22 cellular contexts compared by ENCODE assay signal in the genomic region with DNA sequence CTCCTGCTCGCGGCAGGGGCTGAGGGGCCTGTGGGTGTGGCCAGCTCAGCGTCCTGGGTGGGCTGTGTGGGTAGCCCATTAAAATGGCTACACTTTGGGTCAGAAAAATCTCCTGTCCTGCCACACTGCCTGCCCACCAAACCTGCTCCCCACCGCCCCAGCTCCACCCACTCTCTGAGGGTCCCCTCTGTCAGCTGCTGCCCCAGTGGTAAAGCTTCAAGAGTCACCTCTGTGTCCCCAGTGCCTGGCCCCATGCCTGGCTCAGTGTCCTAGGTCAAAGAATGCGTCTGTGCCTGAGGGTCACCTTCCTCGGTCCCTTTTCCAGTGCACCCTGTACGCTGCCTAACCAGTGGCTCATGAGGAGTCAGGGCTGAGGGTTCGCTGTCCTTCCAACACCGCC. TPM values are rescaled to one million over a fixed set of nuclear protein-coding genes. Genes with fewer than 3 reads are reported as not detected.
DNase-seq lines count a peak whose midpoint lies in the region; ATAC-seq, FAIRE-seq and TF ChIP-seq lines count a peak whose summit lies in the region.
"Had no signal": no experiment of that assay in that cellular context is flagged by ENCODE, and none has a peak within 500 bp of the region (broad histone marks: within the 10 kb centered on the region; RNA-seq: fewer than 3 reads in every experiment).

No MANE protein-coding gene starts in this region.

- intact Hi-C loops in Right ventricle myocardium superior (cut with DNase I) (no loop called here), left cardiac atrium (cut with DNase I) (no loop called here), K562 (cut with micrococcal nuclease) (no loop called here), spleen (cut with DNase I; ENCODE audit: low total_unique reads) (no loop called here)

- no peak overlapping the region for H3K4me3 Mint-ChIP-seq in neural crest cell
- no peak overlapping the region for H3K4me3 Mint-ChIP-seq in effector memory CD8-positive, alpha-beta T cell
- H3K4me3 Mint-ChIP-seq: B cell; CD8-positive, alpha-beta T cell; GM23338; HFFc6 had no signal

- 0 out of 3 replicates have a peak, but pooled peaks cover 3% of the 10 kb centered on the region for H3K79me2 ChIP-seq in K562 (ENCODE audit: control insufficient read depth, insufficient read depth, low read length)

- peaks cover 27% of the 10 kb centered on the region for H3K4me1 Mint-ChIP-seq in neural crest cell
- peaks cover 0 to 5% of the 10 kb centered on the region in 2 donors for H3K4me1 Mint-ChIP-seq in effector memory CD8-positive, alpha-beta T cell (ENCODE audit: low read depth in 2 of 2)

- 89% methylated on average over 8 of the region's 9 CpGs for WGBS in K562 (ENCODE audit: insufficient coverage, low coverage, missing lambda C conversion rate)
- 92 to 98% (median 95%) methylated on average over 5 to 9 of the region's 9 CpGs for WGBS in spleen, 5 donors

- peak overlapping the region; percentile 20 for H3K27ac Mint-ChIP-seq in neural crest cell (ENCODE audit: unreplicated experiment)
- H3K27ac Mint-ChIP-seq in effector memory CD8-positive, alpha-beta T cell, result no peak overlapping the region
- H3K27ac Mint-ChIP-seq: B cell; CD8-positive, alpha-beta T cell; GM23338 had no signal

- no peaks in the 10 kb centered on the region for H3K9me3 ChIP-seq in K562 (replicated peaks; ENCODE audit: control insufficient read depth, insufficient read depth, low read depth, low read length)
- H3K9me3 ChIP-seq in spleen, result no peaks in the 10 kb centered on the region
- H3K9me3 ChIP-seq: BLaER1 treated with 17β-estradiol and CSF1 and Interleukin-3, amounts not matched to agents 10 nM and 100 nM had no signal

- TF ChIP-seq POLR2A in K562 (conservative IDR thresholded peaks at IDR 0.05) (no peak), spleen (IDR thresholded peaks at IDR 0.05) (no peak)

- H3K4me3 ChIP-seq in K562 (no peak overlapping the region), spleen (no peak overlapping the region)
- H3K4me3 ChIP-seq: BLaER1 treated with 17β-estradiol and CSF1 and Interleukin-3, amounts not matched to agents 10 nM and 100 nM; GM12878; GM23338 had no signal

- peak; percentile 45 for ATAC-seq in Right ventricle myocardium superior (ENCODE audit: poor library complexity)
- ATAC-seq in left cardiac atrium, result no peak
- no peak for ATAC-seq in K562
- ATAC-seq in effector memory CD8-positive, alpha-beta T cell (replicated peaks), result no peak
- ATAC-seq: CD8-positive, alpha-beta T cell; GM12878; GM23338 had no signal

- H3K27ac ChIP-seq in K562 (ENCODE audit: extremely low read depth, low read depth, low read length) (no peak overlapping the region), spleen (no peak overlapping the region), substantia nigra (ENCODE audit: low read depth, low read length, poor library complexity, severe bottlenecking) (no peak overlapping the region)

- no peak for FAIRE-seq in K562 (lab: Jason Lieb, UNC)
- FAIRE-seq: GM12878, H54, HTR-8/SVneo had no signal

- no peak for TF ChIP-seq RAD21 in K562 (CRISPR knock-in tag; conservative IDR thresholded peaks at IDR 0.05 in 1 of 2, IDR thresholded peaks at IDR 0.05 in 1 of 2)

- TF ChIP-seq CTCF in K562 (IDR thresholded peaks at IDR 0.05 in 2 of 3, conservative IDR thresholded peaks at IDR 0.05 in 1 of 3; ENCODE audit: insufficient read depth in 2 of 3, low read depth in 1 of 3, low read length in 3 of 3) (no peak), neural crest cell (conservative IDR thresholded peaks at IDR 0.05) (no peak), spleen (IDR thresholded peaks at IDR 0.05 in 8 of 11, conservative IDR thresholded peaks at IDR 0.05 in 3 of 11) (no peak)

- POLR2A ChIA-PET in K562 (lab: Yijun Ruan, JAX), result interaction anchor here (0.6 to 1.5 kb wide), 4 partner anchors 12 to 483 kb away, joined by 3 to 4 read pairs (median 4); no protein-coding TSS in a partner anchor

- no peaks in the 10 kb centered on the region for H3K27me3 Mint-ChIP-seq in neural crest cell (ENCODE audit: low read depth)
- no peaks in the 10 kb centered on the region for H3K27me3 Mint-ChIP-seq in effector memory CD8-positive, alpha-beta T cell
- H3K27me3 Mint-ChIP-seq: B cell had no signal

- no TSS peak for BruUV-seq in K562 (replicated peaks; lab: Mats Ljungman, UMichigan)

- 0 out of 2 replicates have a peak, but pooled peaks cover 3% of the 10 kb centered on the region for H4K20me1 ChIP-seq in K562 (replicated peaks; ENCODE audit: control insufficient read depth, insufficient read depth, low read length)

- H3K4me2 ChIP-seq in K562 (ENCODE audit: insufficient read depth, low read length), result no peak overlapping the region
- H3K4me2 ChIP-seq: BLaER1 treated with 17β-estradiol and CSF1 and Interleukin-3, amounts not matched to agents 10 nM and 100 nM; GM23338 had no signal

- no peak overlapping the region for H2AFZ ChIP-seq in K562 (ENCODE audit: low read depth, low read length)
- H2AFZ ChIP-seq: GM23338 had no signal

- DNase-seq in Right ventricle myocardium superior, result no peak
- no peak for DNase-seq in left cardiac atrium
- DNase-seq in K562 (ENCODE audit: extremely low read depth in 1 of 4, low spot score in 3 of 4), result no peak
- DNase-seq in neural crest cell (ENCODE audit: low read depth, low spot score), result no peak
- peak; percentile 63 for DNase-seq in spleen
- DNase-seq in COR-L47 (lab: John Stamatoyannopoulos, UW), result no peak
- no peak for DNase-seq in substantia nigra (lab: John Stamatoyannopoulos, UW)
- no peak for DNase-seq in effector memory CD8-positive, alpha-beta T cell
- DNase-seq: CD8-positive, alpha-beta T cell; DMS 273 treated with DMSO at 0.1 percent for 48 hours; DMS53; DND-41; EL; HCEC 1CT; HFFc6; IMR-90 had no signal

- H3K27me3 ChIP-seq in K562 (ENCODE audit: control insufficient read depth in 2 of 2, insufficient read depth in 2 of 2, low read length in 2 of 2) (no peaks in the 10 kb centered on the region), spleen (replicated peaks in 1 of 7) (no peaks in the 10 kb centered on the region)
- H3K27me3 ChIP-seq: BLaER1 treated with 17β-estradiol and CSF1 and Interleukin-3, amounts not matched to agents 10 nM and 100 nM had no signal

- H3K9me1 ChIP-seq in K562 (ENCODE audit: control insufficient read depth, insufficient read depth, low read length), result peaks cover 11% of the 10 kb centered on the region

- H3K9me3 Mint-ChIP-seq in neural crest cell, result no peaks in the 10 kb centered on the region
- H3K9me3 Mint-ChIP-seq in effector memory CD8-positive, alpha-beta T cell, result no peaks in the 10 kb centered on the region
- H3K9me3 Mint-ChIP-seq: CD8-positive, alpha-beta T cell; GM23338; HFFc6 had no signal

- H3K36me3 ChIP-seq in K562 (ENCODE audit: control insufficient read depth, insufficient read depth, low read length) (peaks cover 95% of the 10 kb centered on the region), spleen (peaks cover 0 to 100% (median 71%) of the 10 kb centered on the region in 6 donors)

- H3K36me3 Mint-ChIP-seq in neural crest cell (ENCODE audit: low read depth), result peaks cover 17% of the 10 kb centered on the region
- H3K36me3 Mint-ChIP-seq in effector memory CD8-positive, alpha-beta T cell (ENCODE audit: insufficient read depth), result peaks cover 26% of the 10 kb centered on the region

- peaks cover 13 to 29% of the 10 kb centered on the region in 2 experiments; a peak in 4 of 5 replicates for H3K4me1 ChIP-seq in K562 (replicated peaks in 1 of 2; ENCODE audit: control insufficient read depth in 2 of 2, insufficient read depth in 2 of 2, low read length in 2 of 2)
- H3K4me1 ChIP-seq in spleen, result peaks cover 0 to 8% (median 0%) of the 10 kb centered on the region in 6 donors

- TF ChIP-seq EP300 in K562 (IDR thresholded peaks at IDR 0.05; ENCODE audit: low read length), result no peak

- in situ Hi-C loops in K562 (cut with MboI), result no loop called here

- peak overlapping the region in 1 of 2 experiments; percentile 61; a peak in 2 of 4 replicates for H3K9ac ChIP-seq in K562 (ENCODE audit: insufficient read depth in 1 of 2, low read depth in 2 of 2, low read length in 2 of 2)
- H3K9ac ChIP-seq: BLaER1 treated with 17β-estradiol and CSF1 and Interleukin-3, amounts not matched to agents 10 nM and 100 nM had no signal

- CTCF ChIA-PET in K562 (lab: Yijun Ruan, JAX; ENCODE audit: low intra/inter-chr PET ratio), result no interaction called here

RNA-seq across cellular contexts. Expression of a gene that starts 24.9 kb away (rescaled TPM):
- 35.5 TPM for total RNA-seq in Right ventricle myocardium superior
- 10 to 100 TPM; 23.2 to 30.7 TPM for total RNA-seq in left cardiac atrium
- 12.9 and 18.0 TPM in 2 replicates for total RNA-seq in K562 (2011; cell fraction: chromatin; rRNA removed; ENCODE audit: low replicate concordance)
- total RNA-seq in K562 (2011; cell fraction: nucleolus; rRNA removed), result 10.0 and 11.0 TPM in 2 replicates
- total RNA-seq in K562 (2011; cell fraction: nucleoplasm; rRNA removed), result 11.2 and 11.5 TPM in 2 replicates
- 8.6 and 11.5 TPM in 2 replicates for total RNA-seq in K562 (2014; rRNA removed)
- total RNA-seq in K562 (2014; rRNA removed; fragmentation: Illumina TruSeq; extraction: Trizol), result 6.3 and 7.5 TPM in 2 replicates
- 10.4 and 10.9 TPM in 2 replicates for total RNA-seq in K562 (2015; rRNA removed; fragmentation: Illumina TruSeq; extraction: Trizol)
- 11.9 and 12.2 TPM in 2 replicates for total RNA-seq in K562 (2021)
- 3.8 and 4.2 TPM in 2 replicates for polyA plus RNA-seq in K562 (2011; rRNA removed)
- 4.6 and 5.4 TPM in 2 replicates for polyA plus RNA-seq in K562 (2011; cell fraction: cytosol; rRNA removed)
- 4.7 and 8.2 TPM in 2 replicates for polyA plus RNA-seq in K562 (2011; cell fraction: nucleus; rRNA removed)
- polyA plus RNA-seq in K562 (2012), result 10.8 and 12.4 TPM in 2 replicates
- 9.2 and 11.8 TPM in 2 replicates for polyA plus RNA-seq in K562 (2014; fragmentation: Illumina TruSeq; extraction: Trizol)
- polyA plus RNA-seq in K562 (2014; fragmentation: Nextera tagmentation; extraction: Ambion mirVana), result under 1 TPM; 0.55 to 0.81 TPM
- 7.4 and 7.7 TPM in 2 replicates for polyA plus RNA-seq in K562 (2014; rRNA removed)
- polyA minus RNA-seq in K562 (2011; rRNA and poly(A)+ RNA removed), result 4.9 and 5.9 TPM in 2 replicates
- polyA minus RNA-seq in K562 (2011; cell fraction: cytosol; rRNA and poly(A)+ RNA removed), result 5.5 and 5.6 TPM in 2 replicates
- 3.8 and 6.1 TPM in 2 replicates for polyA minus RNA-seq in K562 (2011; cell fraction: nucleus; rRNA and poly(A)+ RNA removed)
- total RNA-seq in neural crest cell, result 18.6 and 19.2 TPM in 2 replicates
- total RNA-seq in spleen, result 10 to 100 TPM; 22.6 to 32.2 (median 27.1) TPM
- polyA plus RNA-seq in spleen, result 10 to 100 TPM in 2 of 3 donors, 1 to 10 TPM in 1; 9.9 to 15.6 (median 10.8) TPM

RNA-seq across cellular contexts. Expression of a gene that starts 49.6 kb away (rescaled TPM):
- total RNA-seq in Right ventricle myocardium superior, result 60.2 TPM
- total RNA-seq in left cardiac atrium, result 10 to 100 TPM; 35.6 to 46.1 TPM
- 36.2 and 43.9 TPM in 2 replicates for total RNA-seq in K562 (2011; cell fraction: chromatin; rRNA removed; ENCODE audit: low replicate concordance)
- 32.4 and 37.0 TPM in 2 replicates for total RNA-seq in K562 (2011; cell fraction: nucleolus; rRNA removed)
- total RNA-seq in K562 (2011; cell fraction: nucleoplasm; rRNA removed), result 41.4 and 49.8 TPM in 2 replicates
- total RNA-seq in K562 (2014; rRNA removed), result 72.5 and 99.5 TPM in 2 replicates
- 86.6 and 90.2 TPM in 2 replicates for total RNA-seq in K562 (2014; rRNA removed; fragmentation: Illumina TruSeq; extraction: Trizol)
- total RNA-seq in K562 (2015; rRNA removed; fragmentation: Illumina TruSeq; extraction: Trizol), result 77.4 and 84.4 TPM in 2 replicates
- 59.7 and 63.7 TPM in 2 replicates for total RNA-seq in K562 (2021)
- polyA plus RNA-seq in K562 (2011; rRNA removed), result 34.9 and 43.4 TPM in 2 replicates
- polyA plus RNA-seq in K562 (2011; cell fraction: cytosol; rRNA removed), result 16.6 and 26.2 TPM in 2 replicates
- 16.0 and 19.8 TPM in 2 replicates for polyA plus RNA-seq in K562 (2011; cell fraction: nucleus; rRNA removed)
- 23.4 and 48.5 TPM in 2 replicates for polyA plus RNA-seq in K562 (2012)
- polyA plus RNA-seq in K562 (2014; fragmentation: Illumina TruSeq; extraction: Trizol), result 87.3 and 88.7 TPM in 2 replicates
- polyA plus RNA-seq in K562 (2014; fragmentation: Nextera tagmentation; extraction: Ambion mirVana), result 100 to 1,000 TPM; 125 to 192 TPM
- polyA plus RNA-seq in K562 (2014; rRNA removed), result 64.3 and 65.9 TPM in 2 replicates
- 59.1 and 61.5 TPM in 2 replicates for polyA minus RNA-seq in K562 (2011; rRNA and poly(A)+ RNA removed)
- 21.3 and 24.2 TPM in 2 replicates for polyA minus RNA-seq in K562 (2011; cell fraction: cytosol; rRNA and poly(A)+ RNA removed)
- 18.3 and 25.0 TPM in 2 replicates for polyA minus RNA-seq in K562 (2011; cell fraction: nucleus; rRNA and poly(A)+ RNA removed)
- 26.6 and 28.2 TPM in 2 replicates for total RNA-seq in neural crest cell
- total RNA-seq in spleen, result 10 to 100 TPM; 21.3 to 42.7 (median 32.7) TPM
- polyA plus RNA-seq in spleen, result 10 to 100 TPM; 17.6 to 29.6 (median 23.8) TPM
